In genomic region chr1:158942490-158942889, GRCh38 we compare ENCODE assay signal across 31 cellular contexts. TPM values are rescaled to one million over a fixed set of nuclear protein-coding genes. Genes with fewer than 3 reads are reported as not detected.
"Had no signal": no experiment of that assay in that cellular context is flagged by ENCODE, and none has a peak within 500 bp of the region (broad histone marks: within the 10 kb centered on the region; RNA-seq: fewer than 3 reads in every experiment).

No MANE protein-coding gene starts in this region.

- H3K27ac Mint-ChIP-seq: activated CD4-positive, alpha-beta memory T cell treated with anti-CD3 and anti-CD28 coated beads for 36 hours; activated CD4-positive, alpha-beta T cell treated with anti-CD3 and anti-CD28 coated beads for 36 hours; activated CD4-positive, alpha-beta T cell treated with anti-CD3 and anti-CD28 coated beads, Interleukin-2, amount 10 ng/mL, durations not matched to agents 7 days and 5 days; activated naive CD4-positive, alpha-beta T cell treated with anti-CD3 and anti-CD28 coated beads for 36 hours; activated T-helper 2 cell treated with anti-CD3 and anti-CD28 coated beads, Interferon-gamma antibody, Interleukin-2, Interleukin-4, amounts not matched to agents 10 μg/mL and 5 μg/mL and 100 μg/mL, durations not matched to agents 14 hours and 24 hours and 36 hours had no signal

- H3K9me3 Mint-ChIP-seq: activated CD4-positive, alpha-beta memory T cell treated with anti-CD3 and anti-CD28 coated beads for 36 hours; activated CD4-positive, alpha-beta T cell treated with anti-CD3 and anti-CD28 coated beads, Interleukin-2, amount 10 ng/mL, durations not matched to agents 7 days and 5 days; activated naive CD4-positive, alpha-beta T cell treated with anti-CD3 and anti-CD28 coated beads for 36 hours; activated T-helper 2 cell treated with anti-CD3 and anti-CD28 coated beads, Interferon-gamma antibody, Interleukin-2, Interleukin-4, amounts not matched to agents 10 μg/mL and 5 μg/mL and 100 μg/mL, durations not matched to agents 14 hours and 24 hours and 36 hours had no signal

- H3K27ac ChIP-seq: ascending aorta, SJCRH30, SK-N-MC, WERI-Rb-1 had no signal

- DNase-seq: activated CD4-positive, alpha-beta memory T cell treated with anti-CD3 and anti-CD28 coated beads for 36 hours; activated CD4-positive, alpha-beta T cell treated with anti-CD3 and anti-CD28 coated beads for 36 hours; activated CD4-positive, alpha-beta T cell treated with anti-CD3 and anti-CD28 coated beads, Interleukin-2, amount 10 ng/mL, durations not matched to agents 7 days and 5 days; activated gamma-delta T cell; activated naive CD4-positive, alpha-beta T cell treated with anti-CD3 and anti-CD28 coated beads for 36 hours; activated T-cell treated with anti-CD3 and anti-CD28 coated beads for 4 hours; activated T-cell treated with anti-CD3 and anti-CD28 coated beads, Interleukin-2, amount 50 U/mL, for 48 hours; amygdala; cerebellar nuclear complex; Kasumi-1; KG1; MG63; NCI-H1048; NCI-H1105 treated with DMSO at 0.1 percent for 48 hours; NCI-H1436; NCI-H1694 treated with DMSO at 0.1 percent for 48 hours; NCI-H2029; NCI-H446; NCI-H524; NCI-H69; NCI-H82; SHP77; SJCRH30; T1000; WERI-Rb-1 had no signal

- H3K4me3 Mint-ChIP-seq: activated CD4-positive, alpha-beta memory T cell treated with anti-CD3 and anti-CD28 coated beads for 36 hours; activated CD4-positive, alpha-beta T cell treated with anti-CD3 and anti-CD28 coated beads for 36 hours; activated CD4-positive, alpha-beta T cell treated with anti-CD3 and anti-CD28 coated beads, Interleukin-2, amount 10 ng/mL, durations not matched to agents 7 days and 5 days; activated naive CD4-positive, alpha-beta T cell treated with anti-CD3 and anti-CD28 coated beads for 36 hours; activated naive CD8-positive, alpha-beta T cell had no signal

- H3K4me1 Mint-ChIP-seq: activated CD4-positive, alpha-beta T cell treated with anti-CD3 and anti-CD28 coated beads, Interleukin-2, amount 10 ng/mL, durations not matched to agents 7 days and 5 days had no signal

- H3K4me1 ChIP-seq: ascending aorta, SJCRH30 had no signal

- H3K27me3 ChIP-seq: ascending aorta, MG63, SJCRH30 had no signal

- H3K27me3 Mint-ChIP-seq: activated CD4-positive, alpha-beta memory T cell treated with anti-CD3 and anti-CD28 coated beads for 36 hours had no signal

- ATAC-seq: activated CD4-positive, alpha-beta T cell treated with anti-CD3 and anti-CD28 coated beads for 36 hours; Panc1 had no signal

RNA-seq across cellular contexts. Expression of gene PYHIN1, which starts 11.1 kb away (rescaled TPM):
- total RNA-seq: RPMI7951, SJCRH30 had no signal
